Comparison of ENCODE assay signal across 20 cellular contexts in genomic region chr4:8641931-8642650, GRCh38. TPM values are rescaled to one million over a fixed set of nuclear protein-coding genes. Genes with fewer than 3 reads are reported as not detected.
DNase-seq lines count a peak whose midpoint lies in the region; ATAC-seq and TF ChIP-seq lines count a peak whose summit lies in the region.
"Had no signal": no experiment of that assay in that cellular context is flagged by ENCODE, and none has a peak within 500 bp of the region (broad histone marks: within the 10 kb centered on the region; RNA-seq: fewer than 3 reads in every experiment).

No MANE protein-coding gene starts in this region.

- TF ChIP-seq POLR2A in GM18505 (IDR thresholded peaks at IDR 0.05; ENCODE audit: borderline replicate concordance, extremely low read depth, insufficient read depth, insufficient read length): no peak

- intact Hi-C loops in left lung (cut with DNase I): no loop called here

- no peak overlapping the region for H3K27ac ChIP-seq in left lung

- H3K9me3 Mint-ChIP-seq in activated CD8-positive, alpha-beta memory T cell treated with anti-CD3 and anti-CD28 coated beads, Interleukin-2, amount 10 ng/mL, durations not matched to agents 7 days and 5 days (ENCODE audit: low read depth): no peaks in the 10 kb centered on the region
- H3K9me3 Mint-ChIP-seq: CD8-positive, alpha-beta T cell; GM23338 had no signal

- H3K4me1 ChIP-seq in left lung: no peaks in the 10 kb centered on the region
- H3K4me1 ChIP-seq: BE2C had no signal

- CTCF ChIA-PET in activated CD8-positive, alpha-beta memory T cell treated with anti-CD3 and anti-CD28 coated beads, Interleukin-2, amount 10 ng/mL, durations not matched to agents 7 days and 5 days (lab: Charles Lee): no interaction called here

- H3K27me3 ChIP-seq in left lung: peaks cover 0 to 52% of the 10 kb centered on the region in 2 donors
- H3K27me3 ChIP-seq: BE2C had no signal

- H3K27me3 Mint-ChIP-seq in activated CD8-positive, alpha-beta memory T cell treated with anti-CD3 and anti-CD28 coated beads, Interleukin-2, amount 10 ng/mL, durations not matched to agents 7 days and 5 days: no peaks in the 10 kb centered on the region

- no peak overlapping the region for H3K27ac Mint-ChIP-seq in activated CD8-positive, alpha-beta memory T cell treated with anti-CD3 and anti-CD28 coated beads, Interleukin-2, amount 10 ng/mL, durations not matched to agents 7 days and 5 days
- H3K27ac Mint-ChIP-seq: CD8-positive, alpha-beta T cell; GM23338 had no signal

- H3K4me3 Mint-ChIP-seq in activated CD8-positive, alpha-beta memory T cell treated with anti-CD3 and anti-CD28 coated beads, Interleukin-2, amount 10 ng/mL, durations not matched to agents 7 days and 5 days: no peak overlapping the region
- H3K4me3 Mint-ChIP-seq: CD8-positive, alpha-beta T cell; GM23338 had no signal

- H3K36me3 Mint-ChIP-seq in activated CD8-positive, alpha-beta memory T cell treated with anti-CD3 and anti-CD28 coated beads, Interleukin-2, amount 10 ng/mL, durations not matched to agents 7 days and 5 days: no peaks in the 10 kb centered on the region
- H3K36me3 Mint-ChIP-seq: CD8-positive, alpha-beta T cell had no signal

- DNase-seq in activated CD8-positive, alpha-beta memory T cell treated with anti-CD3 and anti-CD28 coated beads, Interleukin-2, amount 50 U/mL, for 4 hours: peak; percentile 8
- no peak for DNase-seq in activated CD8-positive, alpha-beta memory T cell treated with anti-CD3 and anti-CD28 coated beads, Interleukin-2, amount 10 ng/mL, durations not matched to agents 7 days and 5 days
- DNase-seq in LoVo (ENCODE audit: low spot score): peak; percentile 18
- DNase-seq in left lung: peak; percentile 15 to 58
- DNase-seq in retina: peak; percentile 21
- no peak for DNase-seq in stimulated activated CD4-positive, alpha-beta T cell treated with anti-CD3 and anti-CD28 coated beads, Interleukin-2, amount 100 ng/mL, for 48 hours
- DNase-seq: 8988T; BE2C; CD8-positive, alpha-beta T cell; DMS79; NCI-H1417; NCI-H2029; NCI-H2171 treated with DMSO at 0.1 percent for 48 hours; NCI-H446 treated with DMSO at 0.1 percent for 48 hours; NK-92 treated with Interleukin-12 subunit alpha and Interleukin-12 subunit beta, amount 100 ng/mL, for 24 hours had no signal

- no peak overlapping the region for H3K4me3 ChIP-seq in left lung
- H3K4me3 ChIP-seq: GM23338 had no signal

- H3K4me1 Mint-ChIP-seq in activated CD8-positive, alpha-beta memory T cell treated with anti-CD3 and anti-CD28 coated beads, Interleukin-2, amount 10 ng/mL, durations not matched to agents 7 days and 5 days: no peaks in the 10 kb centered on the region
- H3K4me1 Mint-ChIP-seq: GM23338 had no signal

- no peak for TF ChIP-seq CTCF in left lung (IDR thresholded peaks at IDR 0.05)

- H3K9me3 ChIP-seq in left lung: no peaks in the 10 kb centered on the region
- H3K9me3 ChIP-seq: BE2C had no signal

- ATAC-seq in activated CD8-positive, alpha-beta memory T cell treated with anti-CD3 and anti-CD28 coated beads, Interleukin-2, amount 10 ng/mL, durations not matched to agents 7 days and 5 days: no peak
- ATAC-seq in left lung: no peak
- no peak for ATAC-seq in GM18505 (IDR thresholded peaks at IDR 0.05; ENCODE audit: unreplicated experiment)
- no peak for ATAC-seq in GM19455 (IDR thresholded peaks at IDR 0.05; ENCODE audit: unreplicated experiment)
- ATAC-seq: CD8-positive, alpha-beta T cell; GM23338; HCT116 had no signal

- H3K36me3 ChIP-seq in left lung: no peaks in the 10 kb centered on the region
- H3K36me3 ChIP-seq: BE2C had no signal

RNA-seq across cellular contexts. Expression of gene CPZ, which starts 49.5 kb away (rescaled TPM):
- not detected for total RNA-seq in activated CD8-positive, alpha-beta memory T cell treated with anti-CD3 and anti-CD28 coated beads, Interleukin-2, amount 10 ng/mL, durations not matched to agents 7 days and 5 days
- total RNA-seq in left lung: 10 to 100 TPM in 1 of 2 donors, 1 to 10 TPM in 1; 4.3 to 18.4 TPM
- total RNA-seq: CD8-positive, alpha-beta T cell; OCI-LY7 had no signal

Comparison
In these comparisons a context has a peak if more than half of its experiments do, and no peak if none do; other contexts are left out.
1. DNase-seq: peak in activated CD8-positive, alpha-beta memory T cell treated with anti-CD3 and anti-CD28 coated beads, Interleukin-2, amount 50 U/mL, for 4 hours (single experiment), LoVo (single experiment), left lung (2 of 2) and retina (single experiment); none in activated CD8-positive, alpha-beta memory T cell treated with anti-CD3 and anti-CD28 coated beads, Interleukin-2, amount 10 ng/mL, durations not matched to agents 7 days and 5 days (single experiment) and stimulated activated CD4-positive, alpha-beta T cell treated with anti-CD3 and anti-CD28 coated beads, Interleukin-2, amount 100 ng/mL, for 48 hours (0 of 2).
2. RNA of gene CPZ, which starts 49.5 kb away (total RNA-seq): 4.3 to 18.4 TPM in left lung; not detected in activated CD8-positive, alpha-beta memory T cell treated with anti-CD3 and anti-CD28 coated beads, Interleukin-2, amount 10 ng/mL, durations not matched to agents 7 days and 5 days; every median in the first group is over 4 times any median in the second.